ENCODE assay signal across 15 cellular contexts in genomic region chr17:80381416-80381923, GRCh38. TPM values are rescaled to one million over a fixed set of nuclear protein-coding genes. Genes with fewer than 3 reads are reported as not detected.
A peak's percentile ranks its signal among the peaks of the same experiment; 100 is the strongest.
DNase-seq lines count a peak whose midpoint lies in the region; ATAC-seq and TF ChIP-seq lines count a peak whose summit lies in the region.
"Had no signal": no experiment of that assay in that cellular context is flagged by ENCODE, and none has a peak within 500 bp of the region (broad histone marks: within the 10 kb centered on the region; RNA-seq: fewer than 3 reads in every experiment).

No MANE protein-coding gene starts in this region.

- H3K4me1 Mint-ChIP-seq in activated CD8-positive, alpha-beta T cell treated with anti-CD3 and anti-CD28 coated beads, Interleukin-2, amount 10 ng/mL, durations not matched to agents 7 days and 5 days (ENCODE audit: low read depth): peaks cover 18% of the 10 kb centered on the region
- H3K4me1 Mint-ChIP-seq in activated CD8-positive, alpha-beta T cell treated with anti-CD3 and anti-CD28 coated beads for 36 hours (ENCODE audit: low read depth): no peaks in the 10 kb centered on the region
- peaks cover 0 to 7% (median 0%) of the 10 kb centered on the region in 4 donors for H3K4me1 Mint-ChIP-seq in CD4-positive, CD25-positive, alpha-beta regulatory T cell
- H3K4me1 Mint-ChIP-seq in activated naive CD8-positive, alpha-beta T cell treated with anti-CD3 and anti-CD28 coated beads for 36 hours: peaks cover 12% of the 10 kb centered on the region

- no peak overlapping the region for H3K4me2 ChIP-seq in osteoblast (ENCODE audit: insufficient read depth, low read length)

- no peaks in the 10 kb centered on the region for H3K27me3 ChIP-seq in CD4-positive, CD25-positive, alpha-beta regulatory T cell (ENCODE audit: control insufficient read depth, insufficient read depth, low read length)
- H3K27me3 ChIP-seq in osteoblast (ENCODE audit: insufficient read depth, low read length): no peaks in the 10 kb centered on the region
- no peaks in the 10 kb centered on the region for H3K27me3 ChIP-seq in body of pancreas

- DNase-seq in activated CD8-positive, alpha-beta T cell treated with anti-CD3 and anti-CD28 coated beads, Interleukin-2, amount 10 ng/mL, durations not matched to agents 7 days and 5 days: no peak
- DNase-seq in activated CD8-positive, alpha-beta T cell treated with anti-CD3 and anti-CD28 coated beads for 36 hours: no peak
- DNase-seq in CD4-positive, CD25-positive, alpha-beta regulatory T cell: no peak
- no peak for DNase-seq in activated naive CD8-positive, alpha-beta T cell treated with anti-CD3 and anti-CD28 coated beads for 36 hours
- peak; percentile 0 for DNase-seq in osteoblast (ENCODE audit: insufficient read length, low spot score, missing footprints)
- DNase-seq in mucosa of gallbladder (ENCODE audit: low spot score): no peak
- no peak for DNase-seq in body of pancreas
- DNase-seq in AG08396 (ENCODE audit: low spot score): no peak
- DNase-seq: Calu3, DMS79 treated with DMSO at 0.1 percent for 48 hours, H9, NCI-H187 treated with DMSO at 0.1 percent for 48 hours, NCI-H446 had no signal

- no peaks in the 10 kb centered on the region for H3K9me3 Mint-ChIP-seq in activated CD8-positive, alpha-beta T cell treated with anti-CD3 and anti-CD28 coated beads, Interleukin-2, amount 10 ng/mL, durations not matched to agents 7 days and 5 days (ENCODE audit: insufficient read depth)
- no peaks in the 10 kb centered on the region for H3K9me3 Mint-ChIP-seq in activated CD8-positive, alpha-beta T cell treated with anti-CD3 and anti-CD28 coated beads for 36 hours
- H3K9me3 Mint-ChIP-seq in CD4-positive, CD25-positive, alpha-beta regulatory T cell: peaks cover 0 to 1% (median 0%) of the 10 kb centered on the region in 7 donors
- H3K9me3 Mint-ChIP-seq in activated naive CD8-positive, alpha-beta T cell treated with anti-CD3 and anti-CD28 coated beads for 36 hours: no peaks in the 10 kb centered on the region
- H3K9me3 Mint-ChIP-seq: H9, IgD-negative memory B cell had no signal

- H3K4me3 ChIP-seq in CD4-positive, CD25-positive, alpha-beta regulatory T cell (ENCODE audit: low read depth, low read length): no peak overlapping the region
- no peak overlapping the region for H3K4me3 ChIP-seq in osteoblast (ENCODE audit: insufficient read depth, low read length)
- no peak overlapping the region for H3K4me3 ChIP-seq in body of pancreas

- H3K4me3 Mint-ChIP-seq in activated CD8-positive, alpha-beta T cell treated with anti-CD3 and anti-CD28 coated beads, Interleukin-2, amount 10 ng/mL, durations not matched to agents 7 days and 5 days: no peak overlapping the region
- H3K4me3 Mint-ChIP-seq in activated CD8-positive, alpha-beta T cell treated with anti-CD3 and anti-CD28 coated beads for 36 hours: no peak overlapping the region
- H3K4me3 Mint-ChIP-seq in CD4-positive, CD25-positive, alpha-beta regulatory T cell: no peak overlapping the region
- no peak overlapping the region for H3K4me3 Mint-ChIP-seq in activated naive CD8-positive, alpha-beta T cell treated with anti-CD3 and anti-CD28 coated beads for 36 hours
- H3K4me3 Mint-ChIP-seq: H9, IgD-negative memory B cell had no signal

- ATAC-seq in activated CD8-positive, alpha-beta T cell treated with anti-CD3 and anti-CD28 coated beads, Interleukin-2, amount 10 ng/mL, durations not matched to agents 7 days and 5 days: no peak
- ATAC-seq in activated CD8-positive, alpha-beta T cell treated with anti-CD3 and anti-CD28 coated beads for 36 hours: no peak
- ATAC-seq in CD4-positive, CD25-positive, alpha-beta regulatory T cell (ENCODE audit: low read depth in 2 of 2): no peak
- ATAC-seq in body of pancreas: no peak

- TF ChIP-seq CTCF in activated CD8-positive, alpha-beta T cell treated with anti-CD3 and anti-CD28 coated beads for 36 hours (IDR thresholded peaks at IDR 0.05): no peak
- TF ChIP-seq CTCF in osteoblast (IDR thresholded peaks at IDR 0.05; ENCODE audit: extremely low read depth, low read depth, low read length) (no peak), body of pancreas (IDR thresholded peaks at IDR 0.05) (no peak)

- H3K79me2 ChIP-seq in osteoblast (ENCODE audit: insufficient read depth, low read length): no peaks in the 10 kb centered on the region

- POLR2A ChIA-PET in activated CD8-positive, alpha-beta T cell treated with anti-CD3 and anti-CD28 coated beads, Interleukin-2, amount 10 ng/mL, durations not matched to agents 7 days and 5 days (lab: Charles Lee): no interaction called here
- POLR2A ChIA-PET in activated CD8-positive, alpha-beta T cell treated with anti-CD3 and anti-CD28 coated beads for 36 hours (lab: Charles Lee): interaction anchor here (0.7 to 1.1 kb wide), 2 partner anchors 8 to 19 kb away, joined by 3 read pairs; no protein-coding TSS in a partner anchor

- peaks cover 2% of the 10 kb centered on the region for H4K20me1 ChIP-seq in osteoblast (ENCODE audit: insufficient read depth, low read length)

- no peak for TF ChIP-seq POLR2A in body of pancreas (IDR thresholded peaks at IDR 0.05)

- no peaks in the 10 kb centered on the region for H3K4me1 ChIP-seq in CD4-positive, CD25-positive, alpha-beta regulatory T cell (ENCODE audit: control insufficient read depth, insufficient read depth, low read length, poor library complexity, severe bottlenecking)
- H3K4me1 ChIP-seq in osteoblast (ENCODE audit: insufficient read depth, low read length) (no peaks in the 10 kb centered on the region), body of pancreas (no peaks in the 10 kb centered on the region)

- CTCF ChIA-PET in activated CD8-positive, alpha-beta T cell treated with anti-CD3 and anti-CD28 coated beads, Interleukin-2, amount 10 ng/mL, durations not matched to agents 7 days and 5 days (lab: Charles Lee): interaction anchor here (0.7 kb wide), 1 partner anchor 858 kb away, joined by 3 read pairs; the partner anchor contains the start of gene NDUFAF8
- CTCF ChIA-PET in activated CD8-positive, alpha-beta T cell treated with anti-CD3 and anti-CD28 coated beads for 36 hours (lab: Charles Lee): interaction anchor here (1.6 kb wide), 1 partner anchor 20 kb away, joined by 3 read pairs; no protein-coding TSS in a partner anchor

- H3K36me3 Mint-ChIP-seq in activated CD8-positive, alpha-beta T cell treated with anti-CD3 and anti-CD28 coated beads, Interleukin-2, amount 10 ng/mL, durations not matched to agents 7 days and 5 days (ENCODE audit: low read depth): peaks cover 93% of the 10 kb centered on the region
- H3K36me3 Mint-ChIP-seq in activated CD8-positive, alpha-beta T cell treated with anti-CD3 and anti-CD28 coated beads for 36 hours (ENCODE audit: low read depth): peaks cover 61% of the 10 kb centered on the region
- H3K36me3 Mint-ChIP-seq in CD4-positive, CD25-positive, alpha-beta regulatory T cell: peaks cover 75% of the 10 kb centered on the region
- peaks cover 41% of the 10 kb centered on the region for H3K36me3 Mint-ChIP-seq in activated naive CD8-positive, alpha-beta T cell treated with anti-CD3 and anti-CD28 coated beads for 36 hours

- H3K9me3 ChIP-seq in CD4-positive, CD25-positive, alpha-beta regulatory T cell (ENCODE audit: control insufficient read depth in 2 of 2, low read length in 2 of 2): no peaks in the 10 kb centered on the region
- H3K9me3 ChIP-seq in osteoblast (ENCODE audit: low read depth, low read length): no peaks in the 10 kb centered on the region
- no peaks in the 10 kb centered on the region for H3K9me3 ChIP-seq in body of pancreas

- H3K27ac Mint-ChIP-seq in activated CD8-positive, alpha-beta T cell treated with anti-CD3 and anti-CD28 coated beads, Interleukin-2, amount 10 ng/mL, durations not matched to agents 7 days and 5 days: peak overlapping the region; percentile 54
- H3K27ac Mint-ChIP-seq in activated CD8-positive, alpha-beta T cell treated with anti-CD3 and anti-CD28 coated beads for 36 hours: no peak overlapping the region
- H3K27ac Mint-ChIP-seq in CD4-positive, CD25-positive, alpha-beta regulatory T cell: peak overlapping the region in 2 of 3 donors; percentile 25 to 56
- H3K27ac Mint-ChIP-seq in activated naive CD8-positive, alpha-beta T cell treated with anti-CD3 and anti-CD28 coated beads for 36 hours: peak overlapping the region; percentile 69
- H3K27ac Mint-ChIP-seq: IgD-negative memory B cell had no signal

- H3K27me3 Mint-ChIP-seq in activated CD8-positive, alpha-beta T cell treated with anti-CD3 and anti-CD28 coated beads, Interleukin-2, amount 10 ng/mL, durations not matched to agents 7 days and 5 days (ENCODE audit: low read depth): no peaks in the 10 kb centered on the region
- no peaks in the 10 kb centered on the region for H3K27me3 Mint-ChIP-seq in activated CD8-positive, alpha-beta T cell treated with anti-CD3 and anti-CD28 coated beads for 36 hours
- no peaks in the 10 kb centered on the region for H3K27me3 Mint-ChIP-seq in CD4-positive, CD25-positive, alpha-beta regulatory T cell
- H3K27me3 Mint-ChIP-seq in activated naive CD8-positive, alpha-beta T cell treated with anti-CD3 and anti-CD28 coated beads for 36 hours: no peaks in the 10 kb centered on the region
- H3K27me3 Mint-ChIP-seq: IgD-negative memory B cell had no signal

- no peak overlapping the region for H2AFZ ChIP-seq in osteoblast (ENCODE audit: low read length)

- intact Hi-C loops in activated CD8-positive, alpha-beta T cell treated with anti-CD3 and anti-CD28 coated beads for 36 hours (cut with micrococcal nuclease): no loop called here
- intact Hi-C loops in body of pancreas (cut with DNase I): no loop called here

- no peak overlapping the region for H3K27ac ChIP-seq in CD4-positive, CD25-positive, alpha-beta regulatory T cell (ENCODE audit: insufficient read depth, low read length, poor library complexity, severe bottlenecking)
- H3K27ac ChIP-seq in osteoblast (ENCODE audit: low read depth, low read length) (no peak overlapping the region), body of pancreas (no peak overlapping the region)
- H3K27ac ChIP-seq: C4-2B had no signal

- H3K36me3 ChIP-seq in CD4-positive, CD25-positive, alpha-beta regulatory T cell (ENCODE audit: control insufficient read depth, insufficient read depth, low read length): peaks cover 98% of the 10 kb centered on the region
- H3K36me3 ChIP-seq in osteoblast (ENCODE audit: insufficient read depth, low read length) (peaks cover 98% of the 10 kb centered on the region), body of pancreas (replicated peaks in 1 of 2; ENCODE audit: insufficient read depth in 1 of 2, low read depth in 2 of 2) (peaks cover 9 to 55% of the 10 kb centered on the region in 2 donors)

- 92 to 94% methylated on average over 11 to 18 of the region's 18 CpGs for WGBS in body of pancreas, 2 donors

RNA-seq across cellular contexts. Expression of gene ENDOV, which starts 33.5 kb away (rescaled TPM):
- total RNA-seq in activated CD8-positive, alpha-beta T cell treated with anti-CD3 and anti-CD28 coated beads, Interleukin-2, amount 10 ng/mL, durations not matched to agents 7 days and 5 days: 10 to 100 TPM; 15.7 to 18.7 TPM
- total RNA-seq in activated CD8-positive, alpha-beta T cell treated with anti-CD3 and anti-CD28 coated beads for 36 hours: 10 to 100 TPM; 16.8 to 18.1 TPM
- 13.1 TPM for total RNA-seq in CD4-positive, CD25-positive, alpha-beta regulatory T cell
- 1 to 10 TPM; 6.7 to 8.3 (median 7.5) TPM for polyA plus RNA-seq in CD4-positive, CD25-positive, alpha-beta regulatory T cell
- total RNA-seq in activated naive CD8-positive, alpha-beta T cell treated with anti-CD3 and anti-CD28 coated beads for 36 hours: 10 to 100 TPM; 11.7 to 13.8 TPM
- total RNA-seq in osteoblast (19.5 and 25.9 TPM in 2 replicates), mucosa of gallbladder (26.2 TPM), body of pancreas (10 to 100 TPM in 1 of 2 donors, 1 to 10 TPM in 1; 8.3 to 17.5 TPM)
